ENCODE assay signal across 8 cellular contexts in the genomic region with DNA sequence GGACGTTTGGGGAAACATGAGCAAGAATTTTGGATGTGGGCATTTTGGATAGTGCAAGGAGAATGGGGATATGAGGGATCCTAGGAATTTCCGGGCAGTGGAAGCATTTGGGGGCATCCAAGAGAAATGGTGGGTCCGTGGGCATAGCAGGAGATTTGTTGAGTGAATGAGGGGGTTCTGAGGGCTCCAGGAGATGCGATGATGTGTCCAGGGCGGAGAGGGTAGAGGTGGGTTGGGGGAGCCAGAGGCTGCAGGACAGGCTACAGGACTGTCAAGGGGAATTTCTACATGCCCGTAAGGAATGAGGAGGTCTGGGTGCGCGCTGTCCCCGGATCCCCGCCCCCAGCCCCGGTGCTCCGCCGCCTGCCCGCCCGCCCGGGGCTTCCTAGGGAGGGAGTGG. TPM values are rescaled to one million over a fixed set of nuclear protein-coding genes. Genes with fewer than 3 reads are reported as not detected.
DNase-seq lines count a peak whose midpoint lies in the region; ATAC-seq, FAIRE-seq and TF ChIP-seq lines count a peak whose summit lies in the region.

No MANE protein-coding gene starts in this region.

- in situ Hi-C loops in transverse colon (cut with MboI; ENCODE audit: low pct_ligation_motif_present in 1 of 4, low pct_unique_long_range_greater_than_20kb in 1 of 4, low sequenced_read_pairs in 3 of 4), result loop anchor here in 1 of 4 donors (25.0 kb wide), 1 partner anchor 133 kb away; a partner anchor contains a TSS

- TF ChIP-seq POLR2A in transverse colon (IDR thresholded peaks at IDR 0.05), result no peak
- TF ChIP-seq POLR2A in GM12891 (IDR thresholded peaks at IDR 0.05; ENCODE audit: low read depth, low read length), result no peak

- no peak for FAIRE-seq in GM12891 (lab: Jason Lieb, UNC)

- DNase-seq in CD14-positive monocyte (ENCODE audit: low spot score) (no peak), transverse colon (no peak), C1 segment of cervical spinal cord (lab: John Stamatoyannopoulos, UW) (no peak), GM12891 (ENCODE audit: insufficient read length, low spot score) (no peak)
- DNase-seq in stimulated activated CD4-positive, alpha-beta T cell treated with anti-CD3 and anti-CD28 coated beads, Interleukin-2, amount 100 ng/mL, for 48 hours, result no peak

- H3K27ac Mint-ChIP-seq in CD14-positive monocyte, result peak overlapping the region in 6 of 7 donors; percentile 51 to 91 (median 83)
- peak overlapping the region; percentile 84 for H3K27ac Mint-ChIP-seq in activated naive CD4-positive, alpha-beta T cell treated with anti-CD3 and anti-CD28 coated beads, Interleukin-2, amount 50 U/mL, for 24 hours

- H3K27me3 ChIP-seq in liver (ENCODE audit: control insufficient read depth in 4 of 4, insufficient read depth in 4 of 4, low read length in 3 of 4) (no peaks in the 10 kb centered on the region), transverse colon (no peaks in the 10 kb centered on the region)

- H3K36me3 ChIP-seq in liver (ENCODE audit: control insufficient read depth in 4 of 4, insufficient read depth in 3 of 4, low read depth in 1 of 4, low read length in 3 of 4), result peaks cover 0 to 11% (median 8%) of the 10 kb centered on the region in 4 donors
- peaks cover 0 to 8% (median 3%) of the 10 kb centered on the region in 4 donors for H3K36me3 ChIP-seq in transverse colon

- TF ChIP-seq CTCF in CD14-positive monocyte (IDR thresholded peaks at IDR 0.05) (no peak), liver (IDR thresholded peaks at IDR 0.05; ENCODE audit: low read depth, low read length, missing input control) (no peak), transverse colon (IDR thresholded peaks at IDR 0.05) (no peak)

- H3K36me3 Mint-ChIP-seq in CD14-positive monocyte, result peaks cover 16 to 23% of the 10 kb centered on the region in 2 donors
- peaks cover 1% of the 10 kb centered on the region for H3K36me3 Mint-ChIP-seq in activated naive CD4-positive, alpha-beta T cell treated with anti-CD3 and anti-CD28 coated beads, Interleukin-2, amount 50 U/mL, for 24 hours

- peak overlapping the region in 1 of 2 donors; percentile 62 for H3K9ac ChIP-seq in liver (ENCODE audit: low read depth in 1 of 2, low read length in 2 of 2)

- 5% methylated on average over 16 of the region's 16 CpGs for WGBS in liver
- WGBS in transverse colon (ENCODE audit: low coverage in 1 of 2), 2 donors, result 3 to 5% methylated on average over 5 to 14 of the region's 16 CpGs

- no peaks in the 10 kb centered on the region for H3K9me3 Mint-ChIP-seq in CD14-positive monocyte
- no peaks in the 10 kb centered on the region for H3K9me3 Mint-ChIP-seq in activated naive CD4-positive, alpha-beta T cell treated with anti-CD3 and anti-CD28 coated beads, Interleukin-2, amount 50 U/mL, for 24 hours

- intact Hi-C loops in CD14-positive monocyte (cut with micrococcal nuclease) (loop anchor here (5.0 to 10.0 kb wide), 3 partner anchors 72 to 175 kb away; no protein-coding TSS in a partner anchor), transverse colon (cut with DNase I; ENCODE audit: low total_unique reads) (loop anchor here (5.0 kb wide), 1 partner anchor 262 kb away; no protein-coding TSS in a partner anchor)

- no peak for TF ChIP-seq RAD21 in liver (IDR thresholded peaks at IDR 0.05)

- ATAC-seq in HG02571 (IDR thresholded peaks at IDR 0.05; ENCODE audit: unreplicated experiment), result peak; percentile 7

- peak overlapping the region; percentile 84 to 92 for H3K4me3 Mint-ChIP-seq in CD14-positive monocyte
- peak overlapping the region; percentile 91 for H3K4me3 Mint-ChIP-seq in activated naive CD4-positive, alpha-beta T cell treated with anti-CD3 and anti-CD28 coated beads, Interleukin-2, amount 50 U/mL, for 24 hours

- H3K4me1 ChIP-seq in liver (ENCODE audit: control insufficient read depth in 4 of 4, insufficient read depth in 4 of 4, low read length in 3 of 4) (peaks cover 2 to 21% (median 18%) of the 10 kb centered on the region in 4 donors), transverse colon (peaks cover 13 to 23% (median 20%) of the 10 kb centered on the region in 4 donors)

- H3K4me3 ChIP-seq in liver (ENCODE audit: low read depth in 1 of 3, low read length in 3 of 3) (peak overlapping the region; percentile 55 to 82 (median 81)), transverse colon (peak overlapping the region; percentile 54 to 87 (median 74))

- H3K9me3 ChIP-seq in liver (ENCODE audit: control insufficient read depth in 4 of 4, low read length in 3 of 4) (no peaks in the 10 kb centered on the region), transverse colon (no peaks in the 10 kb centered on the region)

- H3K27me3 Mint-ChIP-seq in CD14-positive monocyte (ENCODE audit: low read depth in 3 of 3), result peaks cover 3 to 13% (median 6%) of the 10 kb centered on the region in 3 donors
- no peaks in the 10 kb centered on the region for H3K27me3 Mint-ChIP-seq in activated naive CD4-positive, alpha-beta T cell treated with anti-CD3 and anti-CD28 coated beads, Interleukin-2, amount 50 U/mL, for 24 hours

- no peak for TF ChIP-seq EP300 in transverse colon (IDR thresholded peaks at IDR 0.05; ENCODE audit: low read depth)

- peaks cover 53% of the 10 kb centered on the region for H3K4me1 Mint-ChIP-seq in CD14-positive monocyte
- H3K4me1 Mint-ChIP-seq in activated naive CD4-positive, alpha-beta T cell treated with anti-CD3 and anti-CD28 coated beads, Interleukin-2, amount 50 U/mL, for 24 hours, result peaks cover 11% of the 10 kb centered on the region

- H3K27ac ChIP-seq in liver (ENCODE audit: low read depth in 1 of 2, low read length in 2 of 2) (no peak overlapping the region), transverse colon (peak overlapping the region; percentile 66 to 95 (median 89))

TF ChIP-seq in liver, 16 proteins besides CTCF, POLR2A, EP300 and RAD21 (continues in another document):
- TF ChIP-seq RXRA (IDR thresholded peaks at IDR 0.05) (no peak), HNF4A (conservative IDR thresholded peaks at IDR 0.05) (no peak), YY1 (IDR thresholded peaks at IDR 0.05) (no peak), JUND (IDR thresholded peaks at IDR 0.05) (no peak), FOXA1 (IDR thresholded peaks at IDR 0.05) (no peak), TAF1 (conservative IDR thresholded peaks at IDR 0.05) (no peak), SP1 (IDR thresholded peaks at IDR 0.05) (no peak)
- TF ChIP-seq, protein P1, sequence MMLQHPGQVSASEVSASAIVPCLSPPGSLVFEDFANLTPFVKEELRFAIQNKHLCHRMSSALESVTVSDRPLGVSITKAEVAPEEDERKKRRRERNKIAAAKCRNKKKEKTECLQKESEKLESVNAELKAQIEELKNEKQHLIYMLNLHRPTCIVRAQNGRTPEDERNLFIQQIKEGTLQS (IDR thresholded peaks at IDR 0.05), result no peak

TF ChIP-seq in GM12891, 5 proteins besides CTCF, POLR2A, EP300 and RAD21:
- no peak for TF ChIP-seq PAX5 (IDR thresholded peaks at IDR 0.05; ENCODE audit: insufficient read depth, low read length, severe bottlenecking)
- TF ChIP-seq TAF1 (IDR thresholded peaks at IDR 0.05; ENCODE audit: low read depth, low read length), result no peak
- TF ChIP-seq POLR2AphosphoS5 (IDR thresholded peaks at IDR 0.05; ENCODE audit: low read depth, low read length), result no peak
- no peak for TF ChIP-seq SPI1 (IDR thresholded peaks at IDR 0.05; ENCODE audit: low read depth, low read length)
- TF ChIP-seq POU2F2 (IDR thresholded peaks at IDR 0.05; ENCODE audit: low read depth, low read length), result no peak

RNA-seq across cellular contexts. Expression of a gene that starts 0.4 kb away (rescaled TPM):
- 1 to 10 TPM; 1.3 to 2.6 TPM for polyA plus RNA-seq in CD14-positive monocyte
- total RNA-seq in liver, result 1 to 10 TPM in 1 of 2 donors, under 1 TPM in 1; 0.42 to 1.3 TPM
- 1 to 10 TPM; 1.4 to 1.6 TPM for polyA plus RNA-seq in liver
- total RNA-seq in transverse colon, result 1 to 10 TPM; 2.8 to 4.5 (median 3.2) TPM
- polyA plus RNA-seq in GM12891 (2012; ENCODE audit: low read depth, missing spikeins), result 0.74 TPM

RNA-seq across cellular contexts. Expression of a gene that starts 1.2 kb away (rescaled TPM):
- polyA plus RNA-seq in CD14-positive monocyte (not detected), liver (under 1 TPM in 1 of 2 donors, not detected in 1; 0.98 TPM)
- total RNA-seq in liver (1 to 10 TPM in 1 of 2 donors, under 1 TPM in 1; 0.37 to 1.4 TPM), transverse colon (10 to 100 TPM in 3 of 4 donors, 1 to 10 TPM in 1; 6.7 to 52.0 (median 21.0) TPM)
- polyA plus RNA-seq in GM12891 (2012; ENCODE audit: low read depth, missing spikeins), result not detected

RNA-seq across cellular contexts. Expression of a gene that starts 8.2 kb away (rescaled TPM):
- 100 to 1,000 TPM; 343 to 382 TPM for polyA plus RNA-seq in CD14-positive monocyte
- 10 to 100 TPM; 48.2 to 50.1 TPM for total RNA-seq in liver
- polyA plus RNA-seq in liver, result 100 to 1,000 TPM; 122 to 123 TPM
- total RNA-seq in transverse colon, result 10 to 100 TPM; 24.1 to 93.1 (median 85.6) TPM
- 436 TPM for polyA plus RNA-seq in GM12891 (2012; ENCODE audit: low read depth, missing spikeins)

RNA-seq across cellular contexts. Expression of a gene that starts 32.1 kb away (rescaled TPM):
- polyA plus RNA-seq in CD14-positive monocyte (not detected), liver (under 1 TPM; 0.05 to 0.18 TPM)
- total RNA-seq in liver (not detected), transverse colon (1 to 10 TPM in 1 of 4 donors, not detected in 3; 1.5 TPM)
- not detected for polyA plus RNA-seq in GM12891 (2012; ENCODE audit: low read depth, missing spikeins)

RNA-seq across cellular contexts. Expression of a gene that starts 43.9 kb away (rescaled TPM):
- polyA plus RNA-seq in CD14-positive monocyte (10 to 100 TPM; 42.6 to 60.0 TPM), liver (1 to 10 TPM; 3.0 to 4.6 TPM)
- total RNA-seq in liver (1 to 10 TPM; 1.1 to 6.2 TPM), transverse colon (10 to 100 TPM; 30.4 to 47.1 (median 38.1) TPM)
- 54.8 TPM for polyA plus RNA-seq in GM12891 (2012; ENCODE audit: low read depth, missing spikeins)

Comparison
In these comparisons a context has a peak if more than half of its experiments do, and no peak if none do; other contexts are left out.
1. H3K27ac ChIP-seq: peak in transverse colon (4 of 4); none in liver (0 of 2).